8 cellular contexts compared by ENCODE assay signal in genomic region chr2:136116111-136116812, GRCh38. TPM values are rescaled to one million over a fixed set of nuclear protein-coding genes. Genes with fewer than 3 reads are reported as not detected.
DNase-seq lines count a peak whose midpoint lies in the region; ATAC-seq and TF ChIP-seq lines count a peak whose summit lies in the region.

No MANE protein-coding gene starts in this region.

- H3K27me3 ChIP-seq in OCI-LY3 (ENCODE audit: low read depth, low read length) (peaks cover 60% of the 10 kb centered on the region), iPS-15b (ENCODE audit: control insufficient read depth, insufficient read depth, low read length) (peaks cover 52% of the 10 kb centered on the region)

- peaks cover 27% of the 10 kb centered on the region; the same call in 1 of the 2 replicates for H3K79me2 ChIP-seq in OCI-LY3 (ENCODE audit: low read length)

- H3K4me3 ChIP-seq in OCI-LY3 (ENCODE audit: low read length) (peak overlapping the region; percentile 79), iPS-15b (ENCODE audit: low read depth, low read length) (peak overlapping the region; percentile 66)

- CTCF ChIA-PET in activated naive CD4-positive, alpha-beta T cell treated with anti-CD3 and anti-CD28 coated beads, Interleukin-2, amount 10 ng/mL, durations not matched to agents 7 days and 5 days (lab: Charles Lee): interaction anchor here (0.9 to 1.6 kb wide), 3 partner anchors 60 to 260 kb away, joined by 3 to 8 read pairs (median 4); no protein-coding TSS in a partner anchor

- H3K9me3 ChIP-seq in OCI-LY3 (ENCODE audit: insufficient read depth, low read length): no peaks in the 10 kb centered on the region
- H3K9me3 ChIP-seq in iPS-15b (ENCODE audit: control insufficient read depth, insufficient read depth, low read length): no peaks in the 10 kb centered on the region

- peak overlapping the region; percentile 92 for H3K27ac Mint-ChIP-seq in activated naive CD4-positive, alpha-beta T cell treated with anti-CD3 and anti-CD28 coated beads, Interleukin-2, amount 10 ng/mL, durations not matched to agents 7 days and 5 days

- H3K4me2 ChIP-seq in OCI-LY3 (ENCODE audit: low read length): peak overlapping the region; percentile 97

- H3K9ac ChIP-seq in OCI-LY3 (ENCODE audit: low read length): peak overlapping the region; percentile 73
- no peak overlapping the region for H3K9ac ChIP-seq in iPS-15b (ENCODE audit: low read depth, low read length)

- peaks cover 15% of the 10 kb centered on the region; the same call in 1 of the 2 replicates for H4K20me1 ChIP-seq in OCI-LY3 (ENCODE audit: insufficient read depth, low read length)

- ATAC-seq in HG02759 (IDR thresholded peaks at IDR 0.05; ENCODE audit: unreplicated experiment): peak; percentile 22

- H3K4me3 Mint-ChIP-seq in activated naive CD4-positive, alpha-beta T cell treated with anti-CD3 and anti-CD28 coated beads, Interleukin-2, amount 10 ng/mL, durations not matched to agents 7 days and 5 days: peak overlapping the region; percentile 97

- no peak overlapping the region; the same call in 1 of the 2 replicates for H2AFZ ChIP-seq in OCI-LY3 (ENCODE audit: low read depth, low read length)

- H3K36me3 ChIP-seq in OCI-LY3 (replicated peaks; ENCODE audit: low read depth, low read length): peaks cover 29% of the 10 kb centered on the region
- H3K36me3 ChIP-seq in iPS-15b (ENCODE audit: control insufficient read depth, insufficient read depth, low read length): peaks cover 4% of the 10 kb centered on the region

- peaks cover 56% of the 10 kb centered on the region for H3K4me1 Mint-ChIP-seq in activated naive CD4-positive, alpha-beta T cell treated with anti-CD3 and anti-CD28 coated beads, Interleukin-2, amount 10 ng/mL, durations not matched to agents 7 days and 5 days

- H3K36me3 Mint-ChIP-seq in activated naive CD4-positive, alpha-beta T cell treated with anti-CD3 and anti-CD28 coated beads, Interleukin-2, amount 10 ng/mL, durations not matched to agents 7 days and 5 days: peaks cover 55% of the 10 kb centered on the region

- TF ChIP-seq CTCF in OCI-LY3 (IDR thresholded peaks at IDR 0.05; ENCODE audit: low read depth, low read length): peak; percentile 27

- DNase-seq in Daoy (ENCODE audit: low read depth) (peak; percentile 68), EL (no peak), DMS153 (lab: John Stamatoyannopoulos, UW) (no peak)
- peak; percentile 89 for DNase-seq in activated naive CD4-positive, alpha-beta T cell treated with anti-CD3 and anti-CD28 coated beads, Interleukin-2, amount 10 ng/mL, durations not matched to agents 7 days and 5 days
- peak; percentile 68 for DNase-seq in stimulated activated CD4-positive, alpha-beta T cell treated with anti-CD3 and anti-CD28 coated beads, Interleukin-2, amount 100 ng/mL, for 4 hours (ENCODE audit: low read depth)

- H3K9me3 Mint-ChIP-seq in activated naive CD4-positive, alpha-beta T cell treated with anti-CD3 and anti-CD28 coated beads, Interleukin-2, amount 10 ng/mL, durations not matched to agents 7 days and 5 days: no peaks in the 10 kb centered on the region

- peak overlapping the region; percentile 40 for H3K27ac ChIP-seq in OCI-LY3 (ENCODE audit: low read length)

- peaks cover 24% of the 10 kb centered on the region for H3K27me3 Mint-ChIP-seq in activated naive CD4-positive, alpha-beta T cell treated with anti-CD3 and anti-CD28 coated beads, Interleukin-2, amount 10 ng/mL, durations not matched to agents 7 days and 5 days

- H3K4me1 ChIP-seq in OCI-LY3 (ENCODE audit: low read length) (peaks cover 32% of the 10 kb centered on the region), iPS-15b (ENCODE audit: control insufficient read depth, insufficient read depth, low read length) (peaks cover 6% of the 10 kb centered on the region)

RNA-seq across cellular contexts. Expression of gene CXCR4, which starts 1.7 kb away (rescaled TPM):
- 3.8 and 6.5 TPM in 2 replicates for total RNA-seq in Daoy (2014; rRNA removed; shearing (Covaris generic))

Comparison
In these comparisons a context has a peak if more than half of its experiments do, and no peak if none do; other contexts are left out.
1. DNase-seq: peak in Daoy (single experiment), activated naive CD4-positive, alpha-beta T cell treated with anti-CD3 and anti-CD28 coated beads, Interleukin-2, amount 10 ng/mL, durations not matched to agents 7 days and 5 days (single experiment) and stimulated activated CD4-positive, alpha-beta T cell treated with anti-CD3 and anti-CD28 coated beads, Interleukin-2, amount 100 ng/mL, for 4 hours (single experiment); none in EL (single experiment) and DMS153 (single experiment).